In genomic region chr6:15296735-15297134, GRCh38 we compare ENCODE assay signal across 10 cellular contexts. TPM values are rescaled to one million over a fixed set of nuclear protein-coding genes. Genes with fewer than 3 reads are reported as not detected.
DNase-seq lines count a peak whose midpoint lies in the region; ATAC-seq, FAIRE-seq and TF ChIP-seq lines count a peak whose summit lies in the region.
"Had no signal": no experiment of that assay in that cellular context is flagged by ENCODE, and none has a peak within 500 bp of the region (broad histone marks: within the 10 kb centered on the region; RNA-seq: fewer than 3 reads in every experiment).

No MANE protein-coding gene starts in this region.

- no peaks in the 10 kb centered on the region for H3K9me3 Mint-ChIP-seq in activated naive CD4-positive, alpha-beta T cell treated with anti-CD3 and anti-CD28 coated beads for 36 hours
- no peaks in the 10 kb centered on the region for H3K9me3 Mint-ChIP-seq in activated B cell treated with CpG ODN at 0.5 μM for 24 hours

- CTCF ChIA-PET in activated naive CD4-positive, alpha-beta T cell treated with anti-CD3 and anti-CD28 coated beads for 36 hours (lab: Charles Lee): interaction anchor here (0.6 to 1.0 kb wide), 2 partner anchors 9 to 20 kb away, joined by 3 to 4 read pairs; no protein-coding TSS in a partner anchor
- CTCF ChIA-PET in activated B cell treated with CpG ODN at 0.5 μM for 24 hours (lab: Charles Lee): no interaction called here

- no peaks in the 10 kb centered on the region for H3K27me3 Mint-ChIP-seq in activated naive CD4-positive, alpha-beta T cell treated with anti-CD3 and anti-CD28 coated beads for 36 hours (ENCODE audit: low read depth)
- H3K27me3 Mint-ChIP-seq in activated B cell treated with CpG ODN at 0.5 μM for 24 hours: no peaks in the 10 kb centered on the region

- intact Hi-C loops in activated naive CD4-positive, alpha-beta T cell treated with anti-CD3 and anti-CD28 coated beads for 36 hours (cut with micrococcal nuclease): no loop called here
- intact Hi-C loops in activated B cell treated with CpG ODN at 0.5 μM for 24 hours (cut with micrococcal nuclease): loop anchor here (5.0 kb wide), 1 partner anchor 36 kb away; no protein-coding TSS in a partner anchor

- peak; percentile 63 for DNase-seq in activated naive CD4-positive, alpha-beta T cell treated with anti-CD3 and anti-CD28 coated beads for 36 hours
- DNase-seq in activated naive CD4-positive, alpha-beta T cell (lab: John Stamatoyannopoulos, UW): no peak
- DNase-seq in activated B cell treated with CpG ODN at 0.5 μM for 24 hours (no peak), retina (no peak), urothelium cell line (ENCODE audit: low spot score) (no peak), SW480 (ENCODE audit: low spot score) (no peak)
- peak; percentile 38 for DNase-seq in stimulated activated naive CD8-positive, alpha-beta T cell treated with anti-CD3 and anti-CD28 coated beads, Interleukin-15, Interleukin-2, amounts not matched to agents 100 U/mL and 50 U/mL, for 24 hours
- DNase-seq: NCI-H510A had no signal

- POLR2A ChIA-PET in activated B cell treated with CpG ODN at 0.5 μM for 24 hours (lab: Charles Lee): interaction anchor here (1.5 kb wide), 1 partner anchor 7 kb away, joined by 3 read pairs; no protein-coding TSS in a partner anchor

- H3K27ac Mint-ChIP-seq in activated naive CD4-positive, alpha-beta T cell treated with anti-CD3 and anti-CD28 coated beads for 36 hours: peak overlapping the region; percentile 76
- peak overlapping the region; percentile 10 for H3K27ac Mint-ChIP-seq in activated B cell treated with CpG ODN at 0.5 μM for 24 hours

- H3K36me3 Mint-ChIP-seq in activated naive CD4-positive, alpha-beta T cell treated with anti-CD3 and anti-CD28 coated beads for 36 hours (ENCODE audit: low read depth): peaks cover 14% of the 10 kb centered on the region
- H3K36me3 Mint-ChIP-seq in activated B cell treated with CpG ODN at 0.5 μM for 24 hours (ENCODE audit: low read depth): peaks cover 24% of the 10 kb centered on the region

- ATAC-seq in HG02840 (IDR thresholded peaks at IDR 0.05; ENCODE audit: low FRiP score, unreplicated experiment): peak; percentile 50
- no peak for ATAC-seq in activated B cell treated with CpG ODN at 0.5 μM for 24 hours (ENCODE audit: low read depth)
- ATAC-seq in stimulated activated naive CD8-positive, alpha-beta T cell treated with anti-CD3 and anti-CD28 coated beads, Interleukin-15, Interleukin-2, amounts not matched to agents 100 U/mL and 50 U/mL, for 24 hours: peak; percentile 84
- ATAC-seq: HCT116 had no signal

- no peak for TF ChIP-seq CTCF in activated B cell treated with CpG ODN at 0.5 μM for 24 hours (IDR thresholded peaks at IDR 0.05)

- FAIRE-seq in urothelium cell line (lab: Jason Lieb, UNC): no peak

- H3K4me3 Mint-ChIP-seq in activated naive CD4-positive, alpha-beta T cell treated with anti-CD3 and anti-CD28 coated beads for 36 hours: peak overlapping the region; percentile 3
- no peak overlapping the region for H3K4me3 Mint-ChIP-seq in activated B cell treated with CpG ODN at 0.5 μM for 24 hours

- H3K4me1 Mint-ChIP-seq in activated naive CD4-positive, alpha-beta T cell treated with anti-CD3 and anti-CD28 coated beads for 36 hours (ENCODE audit: low read depth): peaks cover 84% of the 10 kb centered on the region
- H3K4me1 Mint-ChIP-seq in activated B cell treated with CpG ODN at 0.5 μM for 24 hours: peaks cover 79% of the 10 kb centered on the region

RNA-seq across cellular contexts. Expression of gene JARID2, which starts 50.9 kb away (rescaled TPM):
- total RNA-seq in activated naive CD4-positive, alpha-beta T cell treated with anti-CD3 and anti-CD28 coated beads for 36 hours: 10 to 100 TPM; 26.6 to 27.7 TPM
- 27.0 and 28.5 TPM in 2 replicates for total RNA-seq in activated B cell treated with CpG ODN at 0.5 μM for 24 hours

Comparison
In these comparisons a context has a peak if more than half of its experiments do, and no peak if none do; other contexts are left out.
1. DNase-seq: peak in activated naive CD4-positive, alpha-beta T cell treated with anti-CD3 and anti-CD28 coated beads for 36 hours (single experiment) and stimulated activated naive CD8-positive, alpha-beta T cell treated with anti-CD3 and anti-CD28 coated beads, Interleukin-15, Interleukin-2, amounts not matched to agents 100 U/mL and 50 U/mL, for 24 hours (single experiment); none in activated naive CD4-positive, alpha-beta T cell (0 of 4), activated B cell treated with CpG ODN at 0.5 μM for 24 hours (single experiment), retina (single experiment), urothelium cell line (single experiment) and SW480 (single experiment).